In the genomic region with DNA sequence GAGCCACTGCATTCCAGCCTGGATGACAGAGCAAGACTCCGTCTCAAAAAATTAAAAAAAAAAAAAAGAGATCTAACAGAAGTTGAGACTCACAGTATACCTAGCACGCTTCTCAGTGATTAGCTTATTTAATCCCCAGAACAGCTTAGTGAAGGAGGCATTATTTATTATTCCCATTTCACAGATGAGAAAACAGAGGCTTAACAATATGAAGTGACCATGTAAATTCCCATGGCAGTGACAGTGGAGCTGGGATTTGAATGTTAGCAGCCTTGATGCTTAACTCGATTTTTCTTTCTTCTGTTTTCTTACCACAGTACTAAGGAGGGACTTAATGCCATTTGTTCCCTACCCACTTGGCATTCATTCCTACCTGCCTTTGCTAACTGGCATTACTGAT, we compare ENCODE assay signal across 35 cellular contexts.
"Had no signal": no experiment of that assay in that cellular context is flagged by ENCODE, and none has a peak within 500 bp of the region (broad histone marks: within the 10 kb centered on the region; RNA-seq: fewer than 3 reads in every experiment).

No MANE protein-coding gene starts in this region.

- H3K9me3 ChIP-seq: adrenal gland, body of pancreas, esophagus muscularis mucosa, gastrocnemius medialis had no signal

- H3K4me3 ChIP-seq: adrenal gland, body of pancreas, esophagus muscularis mucosa, gastrocnemius medialis had no signal

- FAIRE-seq: colon had no signal

- H3K27me3 Mint-ChIP-seq: activated B cell treated with CpG ODN at 0.5 μM for 24 hours; activated CD8-positive, alpha-beta T cell treated with anti-CD3 and anti-CD28 coated beads for 36 hours; activated naive CD4-positive, alpha-beta T cell treated with anti-CD3 and anti-CD28 coated beads, Interleukin-2, amount 50 U/mL, for 24 hours; activated naive CD8-positive, alpha-beta T cell treated with anti-CD3 and anti-CD28 coated beads for 36 hours; activated naive CD8-positive, alpha-beta T cell treated with anti-CD3 and anti-CD28 coated beads, Interleukin-2, amount 50 U/mL, for 24 hours; effector memory CD8-positive, alpha-beta T cell; T-helper 17 cell had no signal

- H3K36me3 ChIP-seq: adrenal gland, esophagus muscularis mucosa, gastrocnemius medialis, WERI-Rb-1 had no signal

- H3K27ac ChIP-seq: adrenal gland, body of pancreas, esophagus muscularis mucosa, foreskin keratinocyte, gastrocnemius medialis, WERI-Rb-1 had no signal

- H3K36me3 Mint-ChIP-seq: activated naive CD4-positive, alpha-beta T cell treated with anti-CD3 and anti-CD28 coated beads, Interleukin-2, amount 50 U/mL, for 24 hours; activated naive CD8-positive, alpha-beta T cell treated with anti-CD3 and anti-CD28 coated beads for 36 hours had no signal

- H3K4me3 Mint-ChIP-seq: activated B cell treated with CpG ODN at 0.5 μM for 24 hours; activated CD8-positive, alpha-beta T cell treated with anti-CD3 and anti-CD28 coated beads for 36 hours; activated naive CD4-positive, alpha-beta T cell treated with anti-CD3 and anti-CD28 coated beads for 36 hours; activated naive CD4-positive, alpha-beta T cell treated with anti-CD3 and anti-CD28 coated beads, Interleukin-2, amount 50 U/mL, for 24 hours; activated naive CD8-positive, alpha-beta T cell treated with anti-CD3 and anti-CD28 coated beads for 36 hours; activated naive CD8-positive, alpha-beta T cell treated with anti-CD3 and anti-CD28 coated beads, Interleukin-2, amount 50 U/mL, for 24 hours; activated T-helper 1 cell treated with anti-CD3 and anti-CD28 coated beads, Interleukin-12 subunit alpha, Interleukin-12 subunit beta, Interleukin-2, Interleukin-4 antibody, amounts not matched to agents 30 ng/mL and 10 ng/mL and 1 ng/mL, durations not matched to agents 14 hours and 24 hours and 36 hours; effector memory CD8-positive, alpha-beta T cell; T-helper 17 cell; T-helper 2 cell treated with Interferon-gamma antibody and Interleukin-4, amounts not matched to agents 5 μg/mL and 100 μg/mL, for 36 hours had no signal

- ATAC-seq: activated CD4-positive, CD25-positive, alpha-beta regulatory T cell treated with anti-CD3 and anti-CD28 coated beads, Interleukin-2, amount 50 U/mL, for 24 hours; activated CD8-positive, alpha-beta T cell treated with anti-CD3 and anti-CD28 coated beads for 36 hours; activated naive CD8-positive, alpha-beta T cell treated with anti-CD3 and anti-CD28 coated beads, Interleukin-2, amount 50 U/mL, for 24 hours; body of pancreas; effector memory CD8-positive, alpha-beta T cell; foreskin keratinocyte; gastrocnemius medialis; T-helper 17 cell had no signal

- H3K9me3 Mint-ChIP-seq: activated B cell treated with CpG ODN at 0.5 μM for 24 hours; activated CD8-positive, alpha-beta T cell treated with anti-CD3 and anti-CD28 coated beads for 36 hours; activated naive CD4-positive, alpha-beta T cell treated with anti-CD3 and anti-CD28 coated beads for 36 hours; activated naive CD4-positive, alpha-beta T cell treated with anti-CD3 and anti-CD28 coated beads, Interleukin-2, amount 50 U/mL, for 24 hours; activated naive CD8-positive, alpha-beta T cell treated with anti-CD3 and anti-CD28 coated beads for 36 hours; activated naive CD8-positive, alpha-beta T cell treated with anti-CD3 and anti-CD28 coated beads, Interleukin-2, amount 50 U/mL, for 24 hours; activated T-helper 1 cell treated with anti-CD3 and anti-CD28 coated beads, Interleukin-12 subunit alpha, Interleukin-12 subunit beta, Interleukin-2, Interleukin-4 antibody, amounts not matched to agents 30 ng/mL and 10 ng/mL and 1 ng/mL, durations not matched to agents 14 hours and 24 hours and 36 hours; activated T-helper 2 cell treated with anti-CD3 and anti-CD28 coated beads, Interferon-gamma antibody, Interleukin-2, Interleukin-4, amounts not matched to agents 10 μg/mL and 5 μg/mL and 100 μg/mL, durations not matched to agents 14 hours and 24 hours and 36 hours; effector memory CD8-positive, alpha-beta T cell; T-helper 2 cell treated with Interferon-gamma antibody and Interleukin-4, amounts not matched to agents 5 μg/mL and 100 μg/mL, for 36 hours had no signal

- DNase-seq: activated B cell treated with CpG ODN at 0.5 μM for 24 hours; activated CD4-positive, alpha-beta T cell treated with anti-CD3 and anti-CD28 coated beads for 48 hours; activated CD4-positive, alpha-beta T cell treated with anti-CD3 and anti-CD28 coated beads, Interleukin-2, amount 50 U/mL, for 1 hour; activated CD4-positive, alpha-beta T cell treated with anti-CD3 and anti-CD28 coated beads, Interleukin-2, amount 50 U/mL, for 48 hours; activated CD8-positive, alpha-beta memory T cell treated with anti-CD3 and anti-CD28 coated beads for 24 hours; activated CD8-positive, alpha-beta T cell treated with anti-CD3 and anti-CD28 coated beads for 36 hours; activated naive CD4-positive, alpha-beta T cell treated with anti-CD3 and anti-CD28 coated beads for 36 hours; activated naive CD8-positive, alpha-beta T cell treated with anti-CD3 and anti-CD28 coated beads for 36 hours; activated naive CD8-positive, alpha-beta T cell treated with anti-CD3 and anti-CD28 coated beads, Interleukin-2, amount 50 U/mL, for 24 hours; activated T-cell treated with anti-CD3 and anti-CD28 coated beads, Interleukin-2, amount 50 U/mL, for 1 hour; activated T-cell treated with anti-CD3 and anti-CD28 coated beads, Interleukin-2, amount 50 U/mL, for 48 hours; adrenal gland; amygdala; aorta; body of pancreas; caudate nucleus; cortex of kidney; dermis blood vessel endothelial cell; effector CD4-positive, alpha-beta T cell; effector memory CD8-positive, alpha-beta T cell; erythroblast; foreskin keratinocyte; gastrocnemius medialis; glutamatergic neuron; T-helper 1 cell; T-helper 17 cell; T1000; WERI-Rb-1 had no signal

- H3K4me1 ChIP-seq: foreskin keratinocyte had no signal

- H3K27me3 ChIP-seq: adrenal gland, body of pancreas, esophagus muscularis mucosa, foreskin keratinocyte, gastrocnemius medialis had no signal

- H3K27ac Mint-ChIP-seq: activated B cell treated with CpG ODN at 0.5 μM for 24 hours; activated CD8-positive, alpha-beta T cell treated with anti-CD3 and anti-CD28 coated beads for 36 hours; activated naive CD4-positive, alpha-beta T cell treated with anti-CD3 and anti-CD28 coated beads for 36 hours; activated naive CD4-positive, alpha-beta T cell treated with anti-CD3 and anti-CD28 coated beads, Interleukin-2, amount 50 U/mL, for 24 hours; activated naive CD8-positive, alpha-beta T cell treated with anti-CD3 and anti-CD28 coated beads for 36 hours; activated naive CD8-positive, alpha-beta T cell treated with anti-CD3 and anti-CD28 coated beads, Interleukin-2, amount 50 U/mL, for 24 hours; activated T-helper 1 cell treated with anti-CD3 and anti-CD28 coated beads, Interleukin-12 subunit alpha, Interleukin-12 subunit beta, Interleukin-2, Interleukin-4 antibody, amounts not matched to agents 30 ng/mL and 10 ng/mL and 1 ng/mL, durations not matched to agents 14 hours and 24 hours and 36 hours; activated T-helper 2 cell treated with anti-CD3 and anti-CD28 coated beads, Interferon-gamma antibody, Interleukin-2, Interleukin-4, amounts not matched to agents 10 μg/mL and 5 μg/mL and 100 μg/mL, durations not matched to agents 14 hours and 24 hours and 36 hours; effector memory CD8-positive, alpha-beta T cell; T-helper 17 cell; T-helper 2 cell treated with Interferon-gamma antibody and Interleukin-4, amounts not matched to agents 5 μg/mL and 100 μg/mL, for 36 hours had no signal
